In the genomic region with DNA sequence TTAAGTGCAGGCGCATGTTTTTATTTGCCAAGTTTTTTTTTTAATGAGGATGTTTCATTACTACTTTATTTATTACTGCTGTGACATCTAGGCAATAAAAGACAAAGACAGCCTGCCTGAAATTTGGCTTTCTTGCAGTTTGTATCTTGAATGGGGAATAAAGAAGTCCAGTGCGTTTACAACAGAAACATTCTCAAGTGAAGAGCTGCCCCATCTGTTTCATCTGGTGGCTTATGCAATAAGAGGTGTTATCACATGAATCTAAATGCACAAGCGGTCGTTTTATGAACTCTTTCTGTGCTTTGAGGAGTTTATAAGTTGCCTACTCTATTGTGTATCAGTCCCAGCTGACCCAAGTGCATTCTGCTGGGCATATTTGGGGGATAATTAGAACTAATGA, we compare ENCODE assay signal across 17 cellular contexts.
"Had no signal": no experiment of that assay in that cellular context is flagged by ENCODE, and none has a peak within 500 bp of the region (broad histone marks: within the 10 kb centered on the region; RNA-seq: fewer than 3 reads in every experiment).

No MANE protein-coding gene starts in this region.

- H3K4me3 Mint-ChIP-seq: mesothelial cell of epicardium; neural crest cell; stimulated activated naive CD8-positive, alpha-beta T cell treated with anti-CD3 and anti-CD28 coated beads, Interleukin-15, Interleukin-2, amounts not matched to agents 100 ng/mL and 50 ng/mL, for 24 hours; type B pancreatic cell had no signal

- H3K27me3 Mint-ChIP-seq: stimulated activated naive CD8-positive, alpha-beta T cell treated with anti-CD3 and anti-CD28 coated beads, Interleukin-15, Interleukin-2, amounts not matched to agents 100 ng/mL and 50 ng/mL, for 24 hours had no signal

- H3K36me3 Mint-ChIP-seq: mesothelial cell of epicardium, type B pancreatic cell had no signal

- H3K9me3 Mint-ChIP-seq: neural crest cell, type B pancreatic cell had no signal

- H3K36me3 ChIP-seq: gastrocnemius medialis, heart right ventricle, suprapubic skin had no signal

- H3K27ac ChIP-seq: gastrocnemius medialis, heart right ventricle, psoas muscle, suprapubic skin had no signal

- H3K27me3 ChIP-seq: gastrocnemius medialis, heart right ventricle, suprapubic skin had no signal

- H3K4me1 ChIP-seq: heart right ventricle, psoas muscle, suprapubic skin had no signal

- H3K9me3 ChIP-seq: gastrocnemius medialis, psoas muscle, suprapubic skin had no signal

- DNase-seq: activated CD4-positive, alpha-beta T cell treated with anti-CD3 and anti-CD28 coated beads, Interleukin-2, amount 50 U/mL, for 1 hour; activated naive CD4-positive, alpha-beta T cell treated with Interleukin-2 at 50 U/mL for 16 hours; activated T-cell treated with anti-CD3 and anti-CD28 coated beads for 4 hours; anterior cingulate cortex; effector CD8-positive, alpha-beta T cell; gastrocnemius medialis; heart right ventricle; left colon; psoas muscle had no signal

- ATAC-seq: activated CD4-positive, CD25-positive, alpha-beta regulatory T cell treated with anti-CD3 and anti-CD28 coated beads, Interleukin-2, amount 50 U/mL, for 24 hours; gastrocnemius medialis; heart right ventricle; left colon; psoas muscle; sciatic nerve had no signal

- H3K4me1 Mint-ChIP-seq: neural crest cell had no signal

- H3K27ac Mint-ChIP-seq: stimulated activated naive CD8-positive, alpha-beta T cell treated with anti-CD3 and anti-CD28 coated beads, Interleukin-15, Interleukin-2, amounts not matched to agents 100 ng/mL and 50 ng/mL, for 24 hours; type B pancreatic cell had no signal

- H3K4me3 ChIP-seq: gastrocnemius medialis, heart right ventricle, lung, psoas muscle, suprapubic skin had no signal
